11 cellular contexts compared by ENCODE assay signal in the genomic region with DNA sequence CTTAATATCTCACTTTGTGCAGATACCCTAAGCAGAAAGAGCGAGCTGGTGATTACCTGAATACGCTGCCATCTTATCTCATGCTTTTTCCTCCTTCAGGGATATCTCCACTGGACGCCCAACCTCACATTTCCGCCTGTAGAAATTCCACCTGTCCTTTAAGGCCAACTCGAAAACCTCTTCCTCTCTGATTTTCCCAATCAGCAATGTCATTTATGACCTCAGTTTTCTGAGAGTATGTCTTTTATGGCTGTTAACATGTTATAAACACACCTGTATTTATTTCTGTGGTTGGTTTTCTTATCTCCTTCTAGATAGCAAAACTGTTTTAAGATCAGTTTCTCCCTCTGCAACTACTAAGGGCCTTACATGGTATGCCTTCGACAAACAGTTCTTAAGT. TPM values are rescaled to one million over a fixed set of nuclear protein-coding genes. Genes with fewer than 3 reads are reported as not detected.
DNase-seq lines count a peak whose midpoint lies in the region; ATAC-seq and TF ChIP-seq lines count a peak whose summit lies in the region.
"Had no signal": no experiment of that assay in that cellular context is flagged by ENCODE, and none has a peak within 500 bp of the region (broad histone marks: within the 10 kb centered on the region; RNA-seq: fewer than 3 reads in every experiment).

No MANE protein-coding gene starts in this region.

- ATAC-seq in heart right ventricle (no peak), left cardiac atrium (no peak), upper lobe of left lung (ENCODE audit: low FRiP score in 2 of 2) (no peak), HG02610 (IDR thresholded peaks at IDR 0.05; ENCODE audit: unreplicated experiment) (no peak), HG03460 (IDR thresholded peaks at IDR 0.05; ENCODE audit: unreplicated experiment) (no peak)

- H3K4me3 ChIP-seq in heart right ventricle (no peak overlapping the region), muscle layer of colon (ENCODE audit: low read depth in 1 of 2, low read length in 2 of 2) (no peak overlapping the region), upper lobe of left lung (no peak overlapping the region)

- H3K9me3 ChIP-seq in heart right ventricle, result no peaks in the 10 kb centered on the region
- no peaks in the 10 kb centered on the region for H3K9me3 ChIP-seq in muscle layer of colon (ENCODE audit: low read length)
- H3K9me3 ChIP-seq in upper lobe of left lung, result no peaks in the 10 kb centered on the region
- H3K9me3 ChIP-seq: BE2C had no signal

- no peak for TF ChIP-seq EP300 in upper lobe of left lung (IDR thresholded peaks at IDR 0.05)

- H3K36me3 ChIP-seq in heart right ventricle (peaks cover 0 to 16% (median 4%) of the 10 kb centered on the region in 9 donors), muscle layer of colon (ENCODE audit: insufficient read depth, low read length) (peaks cover 10% of the 10 kb centered on the region), upper lobe of left lung (peaks cover 0 to 6% (median 0%) of the 10 kb centered on the region in 4 donors)
- H3K36me3 ChIP-seq: BE2C had no signal

- TF ChIP-seq CTCF in heart right ventricle (IDR thresholded peaks at IDR 0.05) (no peak), upper lobe of left lung (IDR thresholded peaks at IDR 0.05) (no peak)

- H3K4me1 ChIP-seq in heart right ventricle (peaks cover 12 to 66% (median 53%) of the 10 kb centered on the region in 9 donors), muscle layer of colon (ENCODE audit: insufficient read depth, low read length) (peaks cover 54% of the 10 kb centered on the region), upper lobe of left lung (peaks cover 47 to 83% (median 63%) of the 10 kb centered on the region in 4 donors)

- TF ChIP-seq POLR2A in upper lobe of left lung (IDR thresholded peaks at IDR 0.05), result no peak

- intact Hi-C loops in heart right ventricle (cut with DNase I), result loop anchor here in 8 of 10 donors (1.0 to 5.0 kb wide), 5 partner anchors 38 to 46 kb away; no protein-coding TSS in a partner anchor
- intact Hi-C loops in left cardiac atrium (cut with DNase I), result loop anchor here (1.0 to 5.0 kb wide), 2 partner anchors 42 to 43 kb away; no protein-coding TSS in a partner anchor

- H3K9ac ChIP-seq in muscle layer of colon (ENCODE audit: low read length), result no peak overlapping the region

- H3K27ac ChIP-seq in heart right ventricle (peak overlapping the region in 8 of 10 donors; percentile 93 to 99 (median 96)), angular gyrus (ENCODE audit: low read depth, low read length) (peak overlapping the region; percentile 52), muscle layer of colon (ENCODE audit: low read depth, low read length) (peak overlapping the region; percentile 84), upper lobe of left lung (peak overlapping the region in 3 of 4 donors; percentile 94 to 100 (median 96))

- DNase-seq in heart right ventricle (no peak), left cardiac atrium (no peak), upper lobe of left lung (no peak), NCI-H2196 treated with DMSO at 0.1 percent for 48 hours (lab: John Stamatoyannopoulos, UW; ENCODE audit: unreplicated experiment) (no peak)
- DNase-seq: activated CD4-positive, alpha-beta T cell treated with anti-CD3 and anti-CD28 coated beads for 4 hours; BE2C; NCI-H1417 had no signal

- H3K27me3 ChIP-seq in heart right ventricle (no peaks in the 10 kb centered on the region), muscle layer of colon (ENCODE audit: control insufficient read depth in 1 of 2, insufficient read depth in 2 of 2, low read length in 2 of 2) (no peaks in the 10 kb centered on the region), upper lobe of left lung (no peaks in the 10 kb centered on the region)
- H3K27me3 ChIP-seq: BE2C had no signal

- 84 to 91% methylated on average over 6 of the region's 6 CpGs for WGBS in heart right ventricle, 2 donors
- 84 to 92% methylated on average over 6 of the region's 6 CpGs for WGBS in upper lobe of left lung, 2 donors

RNA-seq across cellular contexts. Expression of a gene that starts 41.1 kb away (rescaled TPM):
- total RNA-seq in heart right ventricle (10 to 100 TPM; 44.7 to 97.0 (median 59.2) TPM), left cardiac atrium (100 to 1,000 TPM; 101 to 115 TPM), upper lobe of left lung (10 to 100 TPM in 5 of 6 donors, 1 to 10 TPM in 1; 8.8 to 78.2 (median 22.4) TPM)
- 10 to 100 TPM; 38.8 to 48.0 TPM for polyA plus RNA-seq in heart right ventricle
